In the genomic region with DNA sequence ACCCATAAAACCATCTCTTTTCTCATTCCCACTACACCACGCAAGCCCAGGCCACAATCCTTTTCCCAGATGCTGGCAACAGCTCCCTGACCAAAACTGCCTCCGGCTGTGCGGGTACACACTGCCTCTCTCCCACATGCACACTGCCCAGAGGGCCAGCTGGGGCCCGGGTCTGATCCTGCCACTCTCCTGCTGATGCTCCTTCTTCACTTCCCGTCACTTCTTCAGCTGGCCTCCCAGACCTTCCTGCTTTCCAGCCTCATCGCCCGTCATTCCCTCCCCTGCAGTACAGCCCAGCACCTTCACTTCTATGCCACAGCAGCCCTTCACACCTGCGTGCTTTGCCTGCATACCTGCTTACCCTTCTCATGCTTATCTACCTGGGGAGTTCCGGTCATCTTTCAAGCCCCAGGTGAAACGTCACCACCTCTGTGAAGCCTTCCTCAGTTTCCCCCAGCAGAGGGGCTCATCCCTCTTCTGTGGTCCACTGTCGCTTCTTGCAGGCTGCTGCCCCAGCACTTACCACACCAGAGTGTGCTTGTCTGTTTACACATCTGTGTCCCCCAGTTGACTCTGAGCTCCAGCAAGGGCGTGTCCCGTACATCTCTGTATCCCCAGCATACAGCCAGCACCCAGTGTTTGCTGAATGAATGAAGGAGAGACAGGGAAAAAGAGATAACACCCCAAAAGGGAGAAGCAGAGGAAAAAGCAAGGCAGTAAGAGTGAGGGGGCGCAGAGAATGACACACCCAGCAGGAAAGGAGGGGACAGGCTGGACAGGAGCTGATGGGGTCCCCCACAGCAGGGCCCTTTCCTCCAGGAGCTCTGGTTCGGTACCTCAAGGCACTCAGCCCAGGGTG, we compare ENCODE assay signal across 16 cellular contexts. TPM values are rescaled to one million over a fixed set of nuclear protein-coding genes. Genes with fewer than 3 reads are reported as not detected.
"Had no signal": no experiment of that assay in that cellular context is flagged by ENCODE, and none has a peak within 500 bp of the region (broad histone marks: within the 10 kb centered on the region; RNA-seq: fewer than 3 reads in every experiment).

No MANE protein-coding gene starts in this region.

- H3K4me2 ChIP-seq: smooth muscle cell had no signal

- H3K27ac Mint-ChIP-seq: activated CD4-positive, alpha-beta memory T cell treated with anti-CD3 and anti-CD28 coated beads for 36 hours; activated naive CD8-positive, alpha-beta T cell treated with anti-CD3 and anti-CD28 coated beads, Interleukin-2, amount 50 U/mL, for 24 hours; memory B cell; nephron; T-helper 2 cell treated with Interferon-gamma antibody and Interleukin-4, amounts not matched to agents 5 μg/mL and 100 μg/mL, for 36 hours had no signal

- H3K9me3 ChIP-seq: ascending aorta, colonic mucosa, left lung, ovary, testis had no signal

- H3K27ac ChIP-seq: colonic mucosa, left lung, ovary, testis had no signal

- H3K9me3 Mint-ChIP-seq: activated CD4-positive, alpha-beta memory T cell treated with anti-CD3 and anti-CD28 coated beads for 36 hours; activated naive CD8-positive, alpha-beta T cell treated with anti-CD3 and anti-CD28 coated beads, Interleukin-2, amount 50 U/mL, for 24 hours; memory B cell; nephron; T-helper 2 cell treated with Interferon-gamma antibody and Interleukin-4, amounts not matched to agents 5 μg/mL and 100 μg/mL, for 36 hours had no signal

- H3K27me3 Mint-ChIP-seq: activated CD4-positive, alpha-beta memory T cell treated with anti-CD3 and anti-CD28 coated beads for 36 hours had no signal

- H3K4me1 ChIP-seq: colonic mucosa had no signal

- H3K4me3 ChIP-seq: ascending aorta, colonic mucosa, left lung, ovary, smooth muscle cell, testis had no signal

- H3K4me3 Mint-ChIP-seq: activated CD4-positive, alpha-beta memory T cell treated with anti-CD3 and anti-CD28 coated beads for 36 hours; activated naive CD8-positive, alpha-beta T cell treated with anti-CD3 and anti-CD28 coated beads, Interleukin-2, amount 50 U/mL, for 24 hours; memory B cell; nephron; T-helper 2 cell treated with Interferon-gamma antibody and Interleukin-4, amounts not matched to agents 5 μg/mL and 100 μg/mL, for 36 hours had no signal

- H3K36me3 ChIP-seq: ascending aorta, colonic mucosa, left lung, ovary had no signal

- H3K4me1 Mint-ChIP-seq: activated naive CD8-positive, alpha-beta T cell treated with anti-CD3 and anti-CD28 coated beads, Interleukin-2, amount 50 U/mL, for 24 hours; nephron had no signal

- H3K27me3 ChIP-seq: ascending aorta, colonic mucosa, left lung, ovary, testis had no signal

- ATAC-seq: activated naive CD8-positive, alpha-beta T cell treated with anti-CD3 and anti-CD28 coated beads, Interleukin-2, amount 50 U/mL, for 24 hours; left lung had no signal

- DNase-seq: activated CD4-positive, alpha-beta memory T cell treated with anti-CD3 and anti-CD28 coated beads for 36 hours; activated CD8-positive, alpha-beta memory T cell treated with anti-CD3 and anti-CD28 coated beads, Interleukin-2, amount 50 U/mL, for 4 hours; activated naive CD4-positive, alpha-beta T cell; activated naive CD8-positive, alpha-beta T cell treated with anti-CD3 and anti-CD28 coated beads, Interleukin-2, amount 50 U/mL, for 24 hours; colonic mucosa; left lung; stimulated activated CD4-positive, alpha-beta T cell treated with anti-CD3 and anti-CD28 coated beads, Interleukin-1b, Interleukin-23, amount 100 ng/mL, for 48 hours; stimulated activated naive CD4-positive, alpha-beta T cell had no signal

RNA-seq across cellular contexts. Expression of a gene that starts 22.2 kb away (rescaled TPM):
- total RNA-seq: activated CD4-positive, alpha-beta memory T cell treated with anti-CD3 and anti-CD28 coated beads for 36 hours; ascending aorta; cardiac septum had no signal
